ENCODE assay signal across 16 cellular contexts in the genomic region with DNA sequence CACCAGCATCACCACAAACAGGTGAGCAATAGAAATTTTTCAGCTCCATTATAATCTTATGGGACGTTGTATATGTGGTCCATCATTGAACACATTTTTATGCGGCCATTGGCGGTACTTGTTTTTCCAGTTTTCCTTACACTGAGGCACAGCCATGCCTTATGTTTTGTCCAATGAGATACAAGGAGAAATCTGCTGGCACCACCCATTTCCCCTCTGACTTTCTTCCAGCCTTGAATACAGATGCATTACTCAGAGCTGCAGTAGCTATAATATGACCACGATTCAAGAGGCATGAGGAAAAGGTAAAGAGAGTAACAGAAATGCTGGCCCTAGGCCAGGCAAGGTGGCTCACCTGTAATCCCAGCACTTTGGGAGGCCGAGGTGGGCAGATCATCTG.
"Had no signal": no experiment of that assay in that cellular context is flagged by ENCODE, and none has a peak within 500 bp of the region (broad histone marks: within the 10 kb centered on the region; RNA-seq: fewer than 3 reads in every experiment).

No MANE protein-coding gene starts in this region.

- H3K4me3 ChIP-seq: cardiac muscle cell, dorsolateral prefrontal cortex, esophagus muscularis mucosa, thyroid gland, vagina had no signal

- H3K4me3 Mint-ChIP-seq: stimulated activated memory B cell treated with anti-CD40 and anti-IgM and Interleukin-4, amounts not matched to agents 10 μg/mL and 1 μg/mL and 100 μg/mL, for 72 hours; T-helper 17 cell had no signal

- H3K9me3 ChIP-seq: esophagus muscularis mucosa, thyroid gland, vagina had no signal

- H3K27ac Mint-ChIP-seq: naive B cell; stimulated activated memory B cell treated with anti-CD40 and anti-IgM and Interleukin-4, amounts not matched to agents 10 μg/mL and 1 μg/mL and 100 μg/mL, for 72 hours; T-helper 17 cell had no signal

- H3K4me1 ChIP-seq: vagina had no signal

- H3K27ac ChIP-seq: cardiac muscle cell, dorsolateral prefrontal cortex, esophagus muscularis mucosa, thyroid gland, vagina, WERI-Rb-1 had no signal

- H3K27me3 ChIP-seq: cardiac muscle cell, dorsolateral prefrontal cortex, esophagus muscularis mucosa, thyroid gland, vagina had no signal

- FAIRE-seq: astrocyte had no signal

- ATAC-seq: left lobe of liver; stimulated activated memory B cell treated with anti-CD40 and anti-IgM and Interleukin-4, amounts not matched to agents 10 μg/mL and 1 μg/mL and 100 μg/mL, for 72 hours; T-helper 17 cell had no signal

- H3K27me3 Mint-ChIP-seq: naive B cell; stimulated activated memory B cell treated with anti-CD40 and anti-IgM and Interleukin-4, amounts not matched to agents 10 μg/mL and 1 μg/mL and 100 μg/mL, for 72 hours had no signal

- H3K9me3 Mint-ChIP-seq: naive B cell; stimulated activated memory B cell treated with anti-CD40 and anti-IgM and Interleukin-4, amounts not matched to agents 10 μg/mL and 1 μg/mL and 100 μg/mL, for 72 hours had no signal

- DNase-seq: activated CD4-positive, alpha-beta T cell treated with anti-CD3 and anti-CD28 coated beads, Interleukin-2, amount 50 U/mL, for 48 hours; activated naive CD4-positive, alpha-beta T cell treated with anti-CD3 and anti-CD28 coated beads, Interleukin-2, amount 50 U/mL, for 16 hours; activated T-cell treated with anti-CD3 and anti-CD28 coated beads, Interleukin-2, amount 50 U/mL, for 1 hour; dorsolateral prefrontal cortex; hippocampal formation; naive B cell; stimulated activated CD4-positive, alpha-beta T cell treated with anti-CD3 and anti-CD28 coated beads, Interleukin-2, amount 100 ng/mL, for 48 hours; T-helper 17 cell; WERI-Rb-1 had no signal

- H3K36me3 ChIP-seq: cardiac muscle cell, esophagus muscularis mucosa, thyroid gland, vagina, WERI-Rb-1 had no signal

- H3K36me3 Mint-ChIP-seq: naive B cell; stimulated activated memory B cell treated with anti-CD40 and anti-IgM and Interleukin-4, amounts not matched to agents 10 μg/mL and 1 μg/mL and 100 μg/mL, for 72 hours had no signal

- H3K4me1 Mint-ChIP-seq: naive B cell; stimulated activated memory B cell treated with anti-CD40 and anti-IgM and Interleukin-4, amounts not matched to agents 10 μg/mL and 1 μg/mL and 100 μg/mL, for 72 hours; T-helper 17 cell had no signal
